Comparison of ENCODE assay signal across 8 cellular contexts in genomic region chr1:32998009-32998555, GRCh38. TPM values are rescaled to one million over a fixed set of nuclear protein-coding genes. Genes with fewer than 3 reads are reported as not detected.
A peak's percentile ranks its signal among the peaks of the same experiment; 100 is the strongest.
DNase-seq lines count a peak whose midpoint lies in the region; TF ChIP-seq lines count a peak whose summit lies in the region.

No MANE protein-coding gene starts in this region.

- H3K4me1 ChIP-seq in CD4-positive, alpha-beta memory T cell (ENCODE audit: insufficient read depth, low read length), result peaks cover 14% of the 10 kb centered on the region
- peaks cover 6 to 12% of the 10 kb centered on the region in 2 donors for H3K4me1 ChIP-seq in muscle layer of duodenum (ENCODE audit: control insufficient read depth in 1 of 2, insufficient read depth in 2 of 2, low read length in 2 of 2)
- H3K4me1 ChIP-seq in prostate gland (replicated peaks), result no peaks in the 10 kb centered on the region

- POLR2A ChIA-PET in CD4-positive, alpha-beta memory T cell (lab: Charles Lee; ENCODE audit: partially characterized antibody), result interaction anchor here (0.6 to 2.6 kb wide), 6 partner anchors 10 to 329 kb away, joined by 3 to 15 read pairs (median 4); partner anchors contain the start of gene RNF19B

- intact Hi-C loops in CD4-positive, alpha-beta memory T cell (cut with micrococcal nuclease), result no loop called here
- intact Hi-C loops in prostate gland (cut with DNase I), result no loop called here

- TF ChIP-seq POLR2A in prostate gland (IDR thresholded peaks at IDR 0.05), result no peak

- H3K4me1 Mint-ChIP-seq in CD4-positive, alpha-beta memory T cell, result peaks cover 14 to 28% (median 17%) of the 10 kb centered on the region in 4 donors

- no peaks in the 10 kb centered on the region for H3K36me3 ChIP-seq in CD4-positive, alpha-beta memory T cell (ENCODE audit: insufficient read depth, low read length)
- H3K36me3 ChIP-seq in muscle layer of duodenum (ENCODE audit: control insufficient read depth in 1 of 2, insufficient read depth in 2 of 2, low read length in 2 of 2) (no peaks in the 10 kb centered on the region), prostate gland (no peaks in the 10 kb centered on the region)

- DNase-seq in CD4-positive, alpha-beta memory T cell, result no peak
- DNase-seq in Kasumi-1 (lab: John Stamatoyannopoulos, UW), result peak; percentile 88 to 91
- DNase-seq in cerebellum (ENCODE audit: low spot score), result peak; percentile 80
- no peak for DNase-seq in NCI-H526 treated with DMSO at 0.1 percent for 48 hours (lab: John Stamatoyannopoulos, UW)
- DNase-seq in activated CD8-positive, alpha-beta memory T cell treated with anti-CD3 and anti-CD28 coated beads for 24 hours, result no peak
- no peak for DNase-seq in prostate gland (ENCODE audit: low spot score)
- no peak for DNase-seq in ureter (ENCODE audit: low spot score)

- no peaks in the 10 kb centered on the region for H3K27me3 ChIP-seq in CD4-positive, alpha-beta memory T cell (ENCODE audit: insufficient read depth, low read length)
- H3K27me3 ChIP-seq in muscle layer of duodenum (ENCODE audit: low read depth, low read length) (no peaks in the 10 kb centered on the region), prostate gland (replicated peaks; ENCODE audit: insufficient read depth) (no peaks in the 10 kb centered on the region)

- H3K27ac Mint-ChIP-seq in CD4-positive, alpha-beta memory T cell, result peak overlapping the region; percentile 42 to 89 (median 80)

- no peaks in the 10 kb centered on the region for H3K9me3 ChIP-seq in CD4-positive, alpha-beta memory T cell (ENCODE audit: control insufficient read depth in 1 of 2, low read length in 2 of 2)
- no peaks in the 10 kb centered on the region for H3K9me3 ChIP-seq in muscle layer of duodenum (ENCODE audit: control insufficient read depth in 1 of 2, low read length in 2 of 2)
- H3K9me3 ChIP-seq in prostate gland, result no peaks in the 10 kb centered on the region

- no peaks in the 10 kb centered on the region for H3K36me3 Mint-ChIP-seq in CD4-positive, alpha-beta memory T cell

- H3K27ac ChIP-seq in CD4-positive, alpha-beta memory T cell (ENCODE audit: low read depth, low read length), result no peak overlapping the region
- H3K27ac ChIP-seq in muscle layer of duodenum (ENCODE audit: low read length), result peak overlapping the region; percentile 48
- H3K27ac ChIP-seq in prostate gland, result no peak overlapping the region

- H3K4me3 Mint-ChIP-seq in CD4-positive, alpha-beta memory T cell, result peak overlapping the region in 2 of 8 donors; percentile 14 to 49

- no peaks in the 10 kb centered on the region for H3K27me3 Mint-ChIP-seq in CD4-positive, alpha-beta memory T cell

- CTCF ChIA-PET in CD4-positive, alpha-beta memory T cell (lab: Charles Lee; ENCODE audit: partially characterized antibody), result interaction anchor here (0.8 to 1.3 kb wide), 3 partner anchors 17 to 60 kb away, joined by 3 read pairs; no protein-coding TSS in a partner anchor

- H3K4me3 ChIP-seq in CD4-positive, alpha-beta memory T cell (ENCODE audit: low read length in 2 of 2), result no peak overlapping the region
- H3K4me3 ChIP-seq in muscle layer of duodenum (ENCODE audit: low read depth in 1 of 2, low read length in 2 of 2) (no peak overlapping the region), prostate gland (no peak overlapping the region)

- no peak for TF ChIP-seq CTCF in prostate gland (IDR thresholded peaks at IDR 0.05)

- no peaks in the 10 kb centered on the region for H3K9me3 Mint-ChIP-seq in CD4-positive, alpha-beta memory T cell

- 63% methylated on average over 7 of the region's 7 CpGs for WGBS in prostate gland

RNA-seq across cellular contexts. Expression of gene RNF19B, which starts 33.5 kb away (rescaled TPM):
- 10 to 100 TPM; 28.5 to 30.6 TPM for total RNA-seq in CD4-positive, alpha-beta memory T cell
- 1 to 10 TPM; 1.1 to 4.8 TPM for polyA plus RNA-seq in CD4-positive, alpha-beta memory T cell
- total RNA-seq in cerebellum (23.9 TPM), prostate gland (10 to 100 TPM; 16.7 to 77.8 TPM), ureter (29.6 TPM)

RNA-seq across cellular contexts. Expression of gene AK2, which starts 38.6 kb away (rescaled TPM):
- total RNA-seq in CD4-positive, alpha-beta memory T cell, result 10 to 100 TPM; 88.5 to 94.5 TPM
- polyA plus RNA-seq in CD4-positive, alpha-beta memory T cell, result 100 to 1,000 TPM; 109 to 148 TPM
- total RNA-seq in cerebellum (52.4 TPM), prostate gland (100 to 1,000 TPM; 120 to 123 TPM), ureter (203 TPM)

Comparison
In these comparisons a context has a peak if more than half of its experiments do, and no peak if none do; other contexts are left out.
1. DNase-seq: peak in Kasumi-1 (2 of 2) and cerebellum (single experiment); none in CD4-positive, alpha-beta memory T cell (0 of 5), NCI-H526 treated with DMSO at 0.1 percent for 48 hours (single experiment), activated CD8-positive, alpha-beta memory T cell treated with anti-CD3 and anti-CD28 coated beads for 24 hours (single experiment), prostate gland (single experiment) and ureter (single experiment).